Comparison of ENCODE assay signal across 26 cellular contexts in the genomic region with DNA sequence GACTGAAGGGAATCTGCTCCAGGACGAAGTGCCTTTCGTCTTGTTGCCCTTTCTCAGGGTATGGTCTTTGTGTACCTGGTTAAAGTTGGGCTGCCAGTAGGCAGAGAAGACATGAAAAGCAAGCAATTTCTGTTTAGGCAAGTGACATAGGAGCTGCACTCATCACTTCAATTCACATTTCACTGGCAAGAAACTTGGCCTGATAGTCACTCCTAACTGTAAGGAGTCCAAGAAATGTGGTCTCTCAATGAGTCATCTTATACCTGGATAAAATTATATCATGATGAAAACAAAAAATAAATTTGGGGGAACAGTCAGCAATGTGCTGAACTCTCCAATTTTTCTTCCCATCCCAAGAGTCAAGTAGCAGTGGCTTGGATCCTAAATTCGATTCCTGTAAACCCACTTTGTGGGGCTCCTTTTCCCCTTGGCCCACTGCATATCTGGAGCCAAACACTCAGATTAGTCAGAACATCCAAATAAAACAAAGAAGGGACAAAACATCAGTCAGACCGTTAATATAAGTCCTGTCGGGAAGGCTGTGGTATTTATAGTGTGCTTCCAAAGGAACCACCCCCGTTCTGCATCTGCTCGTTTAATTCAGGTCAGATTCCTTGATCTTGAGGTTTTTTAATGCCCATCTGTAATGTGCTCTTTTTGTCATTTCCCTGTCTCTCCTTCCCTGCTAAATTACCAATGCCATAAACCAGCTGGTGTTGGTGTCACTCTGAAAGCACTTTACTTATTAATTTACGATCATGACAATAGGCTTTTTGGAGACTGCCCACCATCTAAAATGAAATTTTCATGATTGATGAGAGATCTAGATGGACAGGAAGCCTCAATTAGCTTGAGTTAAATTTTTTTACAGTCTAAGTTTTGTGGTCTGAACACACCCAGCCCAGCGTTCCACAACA. TPM values are rescaled to one million over a fixed set of nuclear protein-coding genes. Genes with fewer than 3 reads are reported as not detected.
A peak's percentile ranks its signal among the peaks of the same experiment; 100 is the strongest.
DNase-seq lines count a peak whose midpoint lies in the region; ATAC-seq and TF ChIP-seq lines count a peak whose summit lies in the region.
"Had no signal": no experiment of that assay in that cellular context is flagged by ENCODE, and none has a peak within 500 bp of the region (broad histone marks: within the 10 kb centered on the region; RNA-seq: fewer than 3 reads in every experiment).

No MANE protein-coding gene starts in this region.

- no peaks in the 10 kb centered on the region for H3K36me3 ChIP-seq in SJCRH30
- no peaks in the 10 kb centered on the region for H3K36me3 ChIP-seq in tibial artery
- H3K36me3 ChIP-seq: cardiac muscle cell, MG63, neutrophil, vagina had no signal

- H3K27ac ChIP-seq in SJCRH30 (no peak overlapping the region), foreskin keratinocyte (no peak overlapping the region), tibial artery (peak overlapping the region; percentile 61 to 64), dorsolateral prefrontal cortex (no peak overlapping the region)
- H3K27ac ChIP-seq: cardiac muscle cell, neutrophil, vagina, VCaP had no signal

- intact Hi-C loops in tibial artery (cut with DNase I; ENCODE audit: low total_unique reads) = no loop called here
- intact Hi-C loops in dorsolateral prefrontal cortex (cut with DNase I) = no loop called here

- DNase-seq in NCI-H524 (lab: John Stamatoyannopoulos, UW) (peak; percentile 4 to 33), NCI-H524 treated with DMSO at 0.1 percent for 48 hours (lab: John Stamatoyannopoulos, UW) (no peak), SJCRH30 (no peak), foreskin keratinocyte (no peak), tibial artery (peak in 1 of 2 donors; percentile 47), dorsolateral prefrontal cortex (no peak), midbrain (lab: John Stamatoyannopoulos, UW) (no peak), DMS53 treated with DMSO at 0.1 percent for 48 hours (lab: John Stamatoyannopoulos, UW; ENCODE audit: unreplicated experiment) (no peak)
- DNase-seq: activated CD4-positive, alpha-beta T cell treated with anti-CD3 and anti-CD28 coated beads, Interleukin-2, amount 50 U/mL, for 48 hours; activated T-cell treated with anti-CD3 and anti-CD28 coated beads, Interleukin-2, amount 50 U/mL, for 24 hours; CD8-positive, alpha-beta memory T cell; effector memory CD8-positive, alpha-beta T cell; left colon; MG63; NCI-H2029 treated with DMSO at 0.1 percent for 48 hours; NCI-H82; right cardiac atrium; RPMI8226; stimulated activated CD4-positive, alpha-beta T cell treated with anti-CD3 and anti-CD28 coated beads, Interleukin-2, amount 100 ng/mL, for 24 hours; T-helper 1 cell had no signal

- ATAC-seq in foreskin keratinocyte = peak; percentile 14
- ATAC-seq: activated naive CD4-positive, alpha-beta T cell treated with anti-CD3 and anti-CD28 coated beads, Interleukin-2, amount 50 U/mL, for 72 hours; effector memory CD8-positive, alpha-beta T cell; HepG2; left colon had no signal

- H3K4me3 ChIP-seq in SJCRH30 = peak overlapping the region; percentile 18; the same call in 1 of the 2 replicates
- H3K4me3 ChIP-seq in tibial artery = peak overlapping the region in 1 of 2 donors; percentile 20
- H3K4me3 ChIP-seq in dorsolateral prefrontal cortex = no peak overlapping the region
- H3K4me3 ChIP-seq: cardiac muscle cell, MG63, vagina had no signal

- H3K9me3 ChIP-seq in SJCRH30 (replicated peaks) (no peaks in the 10 kb centered on the region), tibial artery (no peaks in the 10 kb centered on the region)
- H3K9me3 ChIP-seq: MG63, neutrophil, vagina had no signal

- H3K27me3 ChIP-seq in SJCRH30 = no peaks in the 10 kb centered on the region
- peaks cover 21% of the 10 kb centered on the region for H3K27me3 ChIP-seq in foreskin keratinocyte
- no peaks in the 10 kb centered on the region for H3K27me3 ChIP-seq in tibial artery
- no peaks in the 10 kb centered on the region for H3K27me3 ChIP-seq in dorsolateral prefrontal cortex
- H3K27me3 ChIP-seq: cardiac muscle cell, MG63, neutrophil, vagina had no signal

- peaks cover 23% of the 10 kb centered on the region for H3K4me1 ChIP-seq in SJCRH30
- no peaks in the 10 kb centered on the region for H3K4me1 ChIP-seq in foreskin keratinocyte
- peaks cover 0 to 26% (median 17%) of the 10 kb centered on the region in 4 donors for H3K4me1 ChIP-seq in tibial artery

- TF ChIP-seq CTCF in foreskin keratinocyte (conservative IDR thresholded peaks at IDR 0.05) = no peak
- TF ChIP-seq CTCF in tibial artery (IDR thresholded peaks at IDR 0.05) = no peak
- no peak for TF ChIP-seq CTCF in dorsolateral prefrontal cortex (IDR thresholded peaks at IDR 0.05 in 54 of 56, conservative IDR thresholded peaks at IDR 0.05 in 2 of 56; ENCODE audit: low read depth in 1 of 56, partially characterized antibody in 56 of 56)

RNA-seq across cellular contexts. Expression of a gene that starts 5.1 kb away (rescaled TPM):
- total RNA-seq in SJCRH30 (2014; rRNA removed; shearing (Covaris generic)) = 0.26 and 0.30 TPM in 2 replicates
- total RNA-seq in foreskin keratinocyte = not detected in 2 replicates
- polyA plus RNA-seq in foreskin keratinocyte = not detected in 2 replicates
- total RNA-seq in dorsolateral prefrontal cortex = not detected
- total RNA-seq: activated naive CD4-positive, alpha-beta T cell treated with anti-CD3 and anti-CD28 coated beads, Interleukin-2, amount 50 U/mL, for 72 hours; cardiac muscle cell; CD8-positive, alpha-beta memory T cell; HepG2; right cardiac atrium; vagina had no signal
- polyA plus RNA-seq: cardiac muscle cell; CD8-positive, alpha-beta memory T cell; HepG2; right cardiac atrium had no signal

Comparison
In these comparisons a context has a peak if more than half of its experiments do, and no peak if none do; other contexts are left out.
1. DNase-seq: peak in NCI-H524 (2 of 2); none in NCI-H524 treated with DMSO at 0.1 percent for 48 hours (single experiment), SJCRH30 (0 of 2), foreskin keratinocyte (0 of 2), dorsolateral prefrontal cortex (0 of 10), midbrain (single experiment) and DMS53 treated with DMSO at 0.1 percent for 48 hours (single experiment).
2. H3K27ac ChIP-seq: peak in tibial artery (2 of 2); none in SJCRH30 (single experiment), foreskin keratinocyte (single experiment) and dorsolateral prefrontal cortex (0 of 59).